In genomic region chr4:77877167-77877566, GRCh38 we compare ENCODE assay signal across 33 cellular contexts.
"Had no signal": no experiment of that assay in that cellular context is flagged by ENCODE, and none has a peak within 500 bp of the region (broad histone marks: within the 10 kb centered on the region; RNA-seq: fewer than 3 reads in every experiment).

No MANE protein-coding gene starts in this region.

- DNase-seq: activated B cell treated with CpG ODN at 0.5 μM for 24 hours; activated CD4-positive, alpha-beta memory T cell treated with anti-CD3 and anti-CD28 coated beads for 36 hours; activated CD4-positive, alpha-beta T cell treated with anti-CD3 and anti-CD28 coated beads for 4 hours; activated CD4-positive, alpha-beta T cell treated with anti-CD3 and anti-CD28 coated beads, Interleukin-2, amount 50 U/mL, for 1 hour; activated CD4-positive, CD25-positive, alpha-beta regulatory T cell treated with anti-CD3 and anti-CD28 coated beads, Interleukin-2, amount 50 U/mL, for 72 hours; activated gamma-delta T cell; activated naive CD4-positive, alpha-beta T cell treated with Interleukin-2 at 50 U/mL for 16 hours; activated naive CD8-positive, alpha-beta T cell treated with anti-CD3 and anti-CD28 coated beads, Interleukin-2, amount 10 ng/mL, durations not matched to agents 7 days and 5 days; activated T-cell treated with anti-CD3 and anti-CD28 coated beads, Interleukin-2, amount 50 U/mL, for 1 hour; activated T-cell treated with anti-CD3 and anti-CD28 coated beads, Interleukin-2, amount 50 U/mL, for 72 hours; amygdala; Kasumi-1; MM.1S; MV-4-11; NCI-H1092; NCI-H1417; NCI-H146; NCI-H187; NCI-H2081; NCI-H2171 treated with DMSO at 0.1 percent for 48 hours; NCI-H345; NCI-H524 treated with DMSO at 0.1 percent for 48 hours; Peyer's patch; SIG-M5; T-cell; T-helper 9 cell had no signal

- ATAC-seq: activated T-cell treated with anti-CD3 and anti-CD28 coated beads, Interleukin-2, amount 50 U/mL, for 72 hours; activated T-helper 17 cell treated with anti-CD3 and anti-CD28 coated beads, Interleukin-2, amount 50 U/mL, for 72 hours; Right ventricle myocardium inferior; SK-N-SH treated with all-trans-retinoic acid at 6 μM for 48 hours had no signal

- H3K27ac ChIP-seq: ascending aorta, cardiac muscle cell, Peyer's patch, RWPE1, VCaP had no signal

- H3K27me3 ChIP-seq: ascending aorta, cardiac muscle cell, Peyer's patch had no signal

- H3K9me3 ChIP-seq: ascending aorta, Peyer's patch had no signal

- H3K4me3 ChIP-seq: ascending aorta, cardiac muscle cell, Peyer's patch had no signal

- H3K4me1 ChIP-seq: ascending aorta, Peyer's patch had no signal
